ENCODE assay signal across 20 cellular contexts in the genomic region with DNA sequence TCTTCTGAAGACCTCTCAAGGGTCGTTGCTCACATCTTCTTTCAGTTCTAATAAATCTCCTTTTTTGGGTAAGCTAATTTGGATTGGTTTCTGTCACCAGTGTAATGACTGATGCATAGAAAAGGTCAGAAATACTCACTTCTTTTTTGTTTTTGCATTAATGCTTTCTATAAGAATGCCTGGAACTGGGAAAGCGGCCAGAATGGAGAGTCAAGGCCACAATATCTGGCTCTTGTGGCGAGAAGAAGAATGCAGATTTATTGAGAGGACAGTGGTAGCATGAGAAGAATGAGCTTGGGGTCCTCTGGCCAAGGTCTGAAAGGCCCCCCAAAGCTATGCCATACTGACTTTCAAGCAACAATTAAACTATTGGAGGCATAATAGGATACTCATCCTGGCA.
"Had no signal": no experiment of that assay in that cellular context is flagged by ENCODE, and none has a peak within 500 bp of the region (broad histone marks: within the 10 kb centered on the region; RNA-seq: fewer than 3 reads in every experiment).

No MANE protein-coding gene starts in this region.

- H3K27me3 ChIP-seq: tibial nerve, uterus had no signal

- H3K36me3 ChIP-seq: left ventricle myocardium inferior, prostate gland, tibial nerve, uterus had no signal

- H3K4me3 Mint-ChIP-seq: brain had no signal

- H3K4me3 ChIP-seq: left ventricle myocardium inferior, prostate gland, skin epidermis, tibial nerve, uterus had no signal

- H3K27ac ChIP-seq: left ventricle myocardium inferior, prostate gland, skin epidermis, tibial nerve, uterus, VCaP had no signal

- H3K27me3 Mint-ChIP-seq: brain had no signal

- DNase-seq: activated CD4-positive, alpha-beta T cell treated with anti-CD3 and anti-CD28 coated beads, Interleukin-2, amount 50 U/mL, for 1 hour; activated CD4-positive, CD25-positive, alpha-beta regulatory T cell treated with anti-CD3 and anti-CD28 coated beads, Interleukin-2, amount 50 U/mL, for 72 hours; activated CD8-positive, alpha-beta memory T cell treated with anti-CD3 and anti-CD28 coated beads, Interleukin-2, amount 50 U/mL, for 48 hours; activated effector memory CD4-positive, alpha-beta T cell treated with Interleukin-2 at 50 U/mL for 16 hours; activated naive CD4-positive, alpha-beta T cell treated with anti-CD3 and anti-CD28 coated beads, Interleukin-2, amount 50 U/mL, for 16 hours; activated T-cell treated with anti-CD3 and anti-CD28 coated beads, Interleukin-2, amount 50 U/mL, for 48 hours; hypothalamus; left ventricle myocardium inferior; mammary epithelial cell; midbrain; right cardiac atrium; stimulated activated naive CD8-positive, alpha-beta T cell treated with anti-CD3 and anti-CD28 coated beads, Interleukin-15, Interleukin-2, amounts not matched to agents 100 U/mL and 50 U/mL, for 24 hours; SW 1271; T-helper 2 cell; uterus had no signal

- ATAC-seq: right cardiac atrium; stimulated activated naive CD8-positive, alpha-beta T cell treated with anti-CD3 and anti-CD28 coated beads, Interleukin-15, Interleukin-2, amounts not matched to agents 100 U/mL and 50 U/mL, for 24 hours had no signal
